ENCODE assay signal across 9 cellular contexts in the genomic region with DNA sequence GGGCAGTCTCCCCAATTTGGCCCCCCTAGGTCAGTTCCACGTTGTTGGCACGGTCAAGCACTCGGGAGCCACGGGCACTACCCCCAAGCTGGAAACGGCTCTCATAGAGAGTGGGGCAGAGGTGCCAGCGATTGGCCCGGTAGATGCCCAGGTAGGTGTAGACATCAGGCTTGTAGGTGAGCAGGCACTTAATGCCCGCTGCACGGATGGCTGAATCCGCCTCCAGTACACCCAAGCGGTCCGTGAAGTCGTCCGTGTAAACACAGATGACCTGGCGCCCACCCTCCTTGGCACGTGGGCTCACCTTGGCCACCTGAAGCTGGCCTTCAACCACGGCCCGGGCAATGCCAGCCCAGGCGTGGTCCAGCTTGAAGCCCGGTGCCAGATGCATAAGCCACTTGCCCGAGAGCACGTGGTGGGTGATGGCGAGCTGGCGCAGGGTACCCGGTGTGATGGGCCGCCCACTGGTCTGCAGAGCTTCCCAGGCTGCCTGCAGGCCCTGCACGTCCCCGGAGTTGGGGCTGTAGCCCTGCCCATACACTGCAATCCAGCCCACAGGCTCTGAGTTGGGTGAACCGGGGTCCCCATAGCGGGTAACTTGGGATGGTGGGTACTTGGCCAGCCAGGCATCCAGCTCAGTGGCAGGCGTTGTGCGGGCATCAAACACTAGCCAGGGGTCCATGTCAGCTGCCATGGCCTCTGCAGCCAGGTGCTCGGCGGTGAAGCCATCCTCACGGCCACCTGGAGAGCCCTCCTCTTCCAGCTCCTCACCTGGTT. TPM values are rescaled to one million over a fixed set of nuclear protein-coding genes. Genes with fewer than 3 reads are reported as not detected.
A peak's percentile ranks its signal among the peaks of the same experiment; 100 is the strongest.
DNase-seq lines count a peak whose midpoint lies in the region; ATAC-seq and TF ChIP-seq lines count a peak whose summit lies in the region.
"Had no signal": no experiment of that assay in that cellular context is flagged by ENCODE, and none has a peak within 500 bp of the region (broad histone marks: within the 10 kb centered on the region; RNA-seq: fewer than 3 reads in every experiment).

No MANE protein-coding gene starts in this region.

- ATAC-seq in heart right ventricle (no peak), Right ventricle myocardium superior (ENCODE audit: poor library complexity) (no peak), aorta (ENCODE audit: low FRiP score) (no peak), GM18520 (IDR thresholded peaks at IDR 0.05; ENCODE audit: unreplicated experiment) (no peak), HG02610 (IDR thresholded peaks at IDR 0.05; ENCODE audit: unreplicated experiment) (no peak)
- no peak for ATAC-seq in central memory CD8-positive, alpha-beta T cell (replicated peaks; ENCODE audit: extremely low read depth, poor library complexity, severe bottlenecking)

- H3K36me3 Mint-ChIP-seq in central memory CD8-positive, alpha-beta T cell (ENCODE audit: insufficient read depth): peaks cover 17% of the 10 kb centered on the region

- no peak for TF ChIP-seq CTCF in heart right ventricle (IDR thresholded peaks at IDR 0.05)

- peaks cover 33% of the 10 kb centered on the region for H3K4me1 Mint-ChIP-seq in central memory CD8-positive, alpha-beta T cell

- H3K4me1 ChIP-seq in heart right ventricle (peaks cover 36 to 60% (median 53%) of the 10 kb centered on the region in 9 donors), mononuclear cell (ENCODE audit: insufficient read depth, low read length) (peaks cover 65% of the 10 kb centered on the region), aorta (ENCODE audit: control insufficient read depth in 1 of 2, insufficient read depth in 2 of 2, low read length in 2 of 2) (peaks cover 0 to 1% of the 10 kb centered on the region in 2 donors)

- intact Hi-C loops in heart right ventricle (cut with DNase I): loop anchor here in 4 of 10 donors (2.0 to 5.0 kb wide), 5 partner anchors 27 to 345 kb away; partner anchors contain the start of genes SART1 (in 3 of the 4), FIBP (in 2 of the 4), CCDC85B (in 1 of the 4) and FAM89B (in 1 of the 4)
- intact Hi-C loops in Right ventricle myocardium superior (cut with DNase I): no loop called here
- intact Hi-C loops in aorta (cut with DNase I): loop anchor here in 1 of 2 donors (2.0 kb wide), 1 partner anchor 29 kb away; the partner anchor contains the start of gene FIBP

- H3K27me3 ChIP-seq in heart right ventricle (no peaks in the 10 kb centered on the region), mononuclear cell (ENCODE audit: insufficient read depth, low read length) (no peaks in the 10 kb centered on the region), aorta (ENCODE audit: control insufficient read depth in 1 of 2, insufficient read depth in 2 of 2, low read length in 1 of 2) (no peaks in the 10 kb centered on the region)

- H3K36me3 ChIP-seq in heart right ventricle: peaks cover 0 to 28% (median 0%) of the 10 kb centered on the region in 9 donors
- no peaks in the 10 kb centered on the region for H3K36me3 ChIP-seq in aorta (ENCODE audit: control insufficient read depth in 1 of 2, insufficient read depth in 2 of 2, low read length in 1 of 2)

- H3K9me3 Mint-ChIP-seq in central memory CD8-positive, alpha-beta T cell: no peaks in the 10 kb centered on the region

- DNase-seq in heart right ventricle: no peak
- no peak for DNase-seq in Right ventricle myocardium superior
- DNase-seq in central memory CD8-positive, alpha-beta T cell (ENCODE audit: low spot score in 2 of 2): no peak
- no peak for DNase-seq in aorta
- no peak for DNase-seq in caudate nucleus (lab: John Stamatoyannopoulos, UW)
- DNase-seq: stimulated activated CD4-positive, alpha-beta T cell treated with anti-CD3 and anti-CD28 coated beads, Interleukin-12 subunit alpha, Interleukin-12 subunit beta, amount 100 ng/mL, for 4 hours had no signal

- H3K27ac ChIP-seq in heart right ventricle (peak overlapping the region; percentile 95 to 99 (median 97)), aorta (ENCODE audit: low read depth in 1 of 2, low read length in 2 of 2) (peak overlapping the region; percentile 83 to 91), caudate nucleus (ENCODE audit: low read depth, low read length) (no peak overlapping the region)

- H3K4me3 ChIP-seq in heart right ventricle (peak overlapping the region; percentile 74 to 100 (median 94)), mononuclear cell (ENCODE audit: low read length) (peak overlapping the region; percentile 77), aorta (ENCODE audit: low read length in 2 of 2) (peak overlapping the region; percentile 68 to 89)

- peak overlapping the region; percentile 15 for H3K27ac Mint-ChIP-seq in central memory CD8-positive, alpha-beta T cell (ENCODE audit: low read depth)

- WGBS in heart right ventricle, 2 donors: 81 to 83% methylated on average over 35 of the region's 35 CpGs
- WGBS in aorta, 2 donors: 58 to 59% methylated on average over 35 of the region's 35 CpGs

- H3K27me3 Mint-ChIP-seq in central memory CD8-positive, alpha-beta T cell: no peaks in the 10 kb centered on the region

- H3K4me3 Mint-ChIP-seq in central memory CD8-positive, alpha-beta T cell: peak overlapping the region; percentile 91

- H3K9me3 ChIP-seq in heart right ventricle (no peaks in the 10 kb centered on the region), mononuclear cell (ENCODE audit: low read depth, low read length) (no peaks in the 10 kb centered on the region), aorta (ENCODE audit: control insufficient read depth, low read length) (no peaks in the 10 kb centered on the region)

RNA-seq across cellular contexts. Expression of gene C11orf68, which starts 1.2 kb away (rescaled TPM):
- 10 to 100 TPM; 35.7 to 49.2 (median 40.9) TPM for total RNA-seq in heart right ventricle
- 10 to 100 TPM; 38.2 to 44.7 TPM for polyA plus RNA-seq in heart right ventricle
- total RNA-seq in Right ventricle myocardium superior: 36.1 TPM
- 7.6 TPM for total RNA-seq in mononuclear cell
- 10 to 100 TPM; 45.6 to 47.3 TPM for total RNA-seq in aorta
- polyA plus RNA-seq in aorta: 10 to 100 TPM; 34.9 to 55.3 TPM

RNA-seq across cellular contexts. Expression of gene DRAP1, which starts 1.6 kb away (rescaled TPM):
- total RNA-seq in heart right ventricle (100 to 1,000 TPM in 3 of 10 donors, 10 to 100 TPM in 7; 69.4 to 115 (median 93.8) TPM), Right ventricle myocardium superior (81.9 TPM), mononuclear cell (65.6 TPM), aorta (10 to 100 TPM; 65.9 to 86.4 TPM)
- polyA plus RNA-seq in heart right ventricle (100 to 1,000 TPM; 177 to 210 TPM), aorta (100 to 1,000 TPM in 1 of 2 donors, 10 to 100 TPM in 1; 88.8 to 122 TPM)

RNA-seq across cellular contexts. Expression of gene FOSL1, which starts 17.4 kb away (rescaled TPM):
- 1 to 10 TPM in 6 of 10 donors, under 1 TPM in 2, not detected in 2; 0.31 to 8.1 (median 2.6) TPM for total RNA-seq in heart right ventricle
- 10 to 100 TPM in 1 of 2 donors, 1 to 10 TPM in 1; 2.0 to 32.8 TPM for polyA plus RNA-seq in heart right ventricle
- total RNA-seq in Right ventricle myocardium superior: 0.70 TPM
- 4.0 TPM for total RNA-seq in mononuclear cell
- 10 to 100 TPM in 1 of 2 donors, 1 to 10 TPM in 1; 7.2 to 31.9 TPM for total RNA-seq in aorta
- 1 to 10 TPM; 1.6 to 6.4 TPM for polyA plus RNA-seq in aorta

RNA-seq across cellular contexts. Expression of gene CCDC85B, which starts 27.1 kb away (rescaled TPM):
- total RNA-seq in heart right ventricle (10 to 100 TPM; 22.1 to 48.9 (median 34.4) TPM), Right ventricle myocardium superior (27.9 TPM), mononuclear cell (22.5 TPM), aorta (10 to 100 TPM; 30.1 to 46.9 TPM)
- polyA plus RNA-seq in heart right ventricle (10 to 100 TPM; 66.3 to 69.4 TPM), aorta (10 to 100 TPM; 23.9 to 72.8 TPM)

RNA-seq across cellular contexts. Expression of gene TSGA10IP, which starts 27.7 kb away (rescaled TPM):
- total RNA-seq in heart right ventricle (not detected), Right ventricle myocardium superior (not detected), mononuclear cell (0.10 TPM), aorta (not detected)
- polyA plus RNA-seq in heart right ventricle (under 1 TPM in 1 of 2 donors, not detected in 1; 0.01 TPM), aorta (not detected)
